Comparison of ENCODE assay signal across 10 cellular contexts in the genomic region with DNA sequence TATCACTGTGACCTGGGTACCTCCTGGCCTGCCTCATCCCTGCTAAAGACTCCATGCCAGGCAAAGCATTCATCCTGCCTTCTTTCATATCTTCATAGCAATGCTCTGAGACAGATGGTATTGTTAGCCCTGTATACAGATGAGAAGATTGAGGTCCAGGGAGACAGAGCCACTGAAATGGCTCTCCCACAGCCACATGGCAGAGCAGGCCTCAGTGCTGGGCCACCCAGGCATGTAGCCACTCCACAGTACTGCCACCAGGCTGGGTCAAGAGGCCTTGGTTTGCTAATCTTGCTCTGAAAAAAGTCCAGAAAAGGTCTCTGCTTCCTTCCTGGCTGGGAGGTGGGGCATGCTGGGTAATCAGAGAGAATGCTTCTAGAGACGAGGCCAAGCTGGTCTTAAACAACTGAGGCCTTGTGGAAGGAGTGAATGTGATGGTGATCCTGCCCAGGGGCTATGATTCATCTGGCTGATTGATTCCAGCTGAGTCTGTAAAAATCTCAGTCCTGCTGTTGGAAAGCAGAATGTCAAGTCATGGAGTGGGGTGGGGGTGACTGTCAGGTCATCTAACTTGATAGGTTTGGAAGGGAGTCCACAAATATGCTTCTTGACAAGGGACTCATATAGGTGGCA. TPM values are rescaled to one million over a fixed set of nuclear protein-coding genes. Genes with fewer than 3 reads are reported as not detected.
DNase-seq lines count a peak whose midpoint lies in the region; ATAC-seq and TF ChIP-seq lines count a peak whose summit lies in the region.
"Had no signal": no experiment of that assay in that cellular context is flagged by ENCODE, and none has a peak within 500 bp of the region (broad histone marks: within the 10 kb centered on the region; RNA-seq: fewer than 3 reads in every experiment).

No MANE protein-coding gene starts in this region.

- no peak for ATAC-seq in stimulated activated effector memory CD8-positive, alpha-beta T cell treated with anti-CD3 and anti-CD28 coated beads, Interleukin-12 subunit alpha, Interleukin-12 subunit beta, amount 100 ng/mL, for 72 hours
- no peak for ATAC-seq in mucosa of descending colon

- H3K27ac ChIP-seq in MM.1S (ENCODE audit: low read length), result no peak overlapping the region
- H3K27ac ChIP-seq: 22Rv1 had no signal

- peak overlapping the region; percentile 71 for H3K27ac Mint-ChIP-seq in T-helper 1 cell treated with Interleukin-12 subunit alpha and Interleukin-12 subunit beta and Interleukin-4 antibody, amounts not matched to agents 30 μg/mL and 1 μg/mL, for 36 hours
- H3K27ac Mint-ChIP-seq in activated T-helper 1 cell treated with anti-CD3 and anti-CD28 coated beads, Interleukin-12 subunit alpha, Interleukin-12 subunit beta, Interleukin-2, Interleukin-4 antibody, amounts not matched to agents 30 ng/mL and 10 ng/mL and 1 ng/mL, durations not matched to agents 14 hours and 24 hours and 36 hours, result peak overlapping the region; percentile 73
- peak overlapping the region; percentile 83 for H3K27ac Mint-ChIP-seq in stimulated activated effector memory CD8-positive, alpha-beta T cell treated with anti-CD3 and anti-CD28 coated beads, Interleukin-12 subunit alpha, Interleukin-12 subunit beta, amount 100 ng/mL, for 72 hours

- H3K27me3 Mint-ChIP-seq in T-helper 1 cell treated with Interleukin-12 subunit alpha and Interleukin-12 subunit beta and Interleukin-4 antibody, amounts not matched to agents 30 μg/mL and 1 μg/mL, for 36 hours (ENCODE audit: low read depth), result no peaks in the 10 kb centered on the region
- no peaks in the 10 kb centered on the region for H3K27me3 Mint-ChIP-seq in activated T-helper 1 cell treated with anti-CD3 and anti-CD28 coated beads, Interleukin-12 subunit alpha, Interleukin-12 subunit beta, Interleukin-2, Interleukin-4 antibody, amounts not matched to agents 30 ng/mL and 10 ng/mL and 1 ng/mL, durations not matched to agents 14 hours and 24 hours and 36 hours (ENCODE audit: insufficient read depth)

- no peak overlapping the region for H3K4me2 ChIP-seq in MM.1S (ENCODE audit: low read depth, low read length)

- H4K20me1 ChIP-seq in MM.1S (ENCODE audit: insufficient read depth, low read length), result peaks cover 1% of the 10 kb centered on the region; the same call in 1 of the 2 replicates

- H3K4me1 ChIP-seq in MM.1S (ENCODE audit: low read length) (no peaks in the 10 kb centered on the region), mucosa of descending colon (ENCODE audit: low read depth) (peaks cover 5% of the 10 kb centered on the region)

- no peak overlapping the region for H3K4me3 ChIP-seq in MM.1S (ENCODE audit: low read length)
- no peak overlapping the region for H3K4me3 ChIP-seq in mucosa of descending colon

- TF ChIP-seq CTCF in MM.1S (IDR thresholded peaks at IDR 0.05; ENCODE audit: low read length), result no peak
- no peak for TF ChIP-seq CTCF in mucosa of descending colon (IDR thresholded peaks at IDR 0.05)

- H3K36me3 ChIP-seq in MM.1S (replicated peaks; ENCODE audit: insufficient read depth, low read length) (peaks cover 13% of the 10 kb centered on the region), mucosa of descending colon (ENCODE audit: low read depth) (no peaks in the 10 kb centered on the region)

- H3K79me2 ChIP-seq in MM.1S (ENCODE audit: low read length), result peaks cover 87% of the 10 kb centered on the region

- H3K9me2 ChIP-seq in MM.1S (replicated peaks; ENCODE audit: insufficient read depth, low read length), result no peaks in the 10 kb centered on the region

- no peak overlapping the region for H3K4me3 Mint-ChIP-seq in T-helper 1 cell treated with Interleukin-12 subunit alpha and Interleukin-12 subunit beta and Interleukin-4 antibody, amounts not matched to agents 30 μg/mL and 1 μg/mL, for 36 hours
- no peak overlapping the region for H3K4me3 Mint-ChIP-seq in activated T-helper 1 cell treated with anti-CD3 and anti-CD28 coated beads, Interleukin-12 subunit alpha, Interleukin-12 subunit beta, Interleukin-2, Interleukin-4 antibody, amounts not matched to agents 30 ng/mL and 10 ng/mL and 1 ng/mL, durations not matched to agents 14 hours and 24 hours and 36 hours
- no peak overlapping the region for H3K4me3 Mint-ChIP-seq in stimulated activated effector memory CD8-positive, alpha-beta T cell treated with anti-CD3 and anti-CD28 coated beads, Interleukin-12 subunit alpha, Interleukin-12 subunit beta, amount 100 ng/mL, for 72 hours

- H3K4me1 Mint-ChIP-seq in T-helper 1 cell treated with Interleukin-12 subunit alpha and Interleukin-12 subunit beta and Interleukin-4 antibody, amounts not matched to agents 30 μg/mL and 1 μg/mL, for 36 hours (ENCODE audit: low read depth), result peaks cover 34% of the 10 kb centered on the region
- peaks cover 22% of the 10 kb centered on the region for H3K4me1 Mint-ChIP-seq in activated T-helper 1 cell treated with anti-CD3 and anti-CD28 coated beads, Interleukin-12 subunit alpha, Interleukin-12 subunit beta, Interleukin-2, Interleukin-4 antibody, amounts not matched to agents 30 ng/mL and 10 ng/mL and 1 ng/mL, durations not matched to agents 14 hours and 24 hours and 36 hours (ENCODE audit: low read depth)
- H3K4me1 Mint-ChIP-seq in stimulated activated effector memory CD8-positive, alpha-beta T cell treated with anti-CD3 and anti-CD28 coated beads, Interleukin-12 subunit alpha, Interleukin-12 subunit beta, amount 100 ng/mL, for 72 hours, result peaks cover 41% of the 10 kb centered on the region

- H3K9me3 ChIP-seq in MM.1S (replicated peaks; ENCODE audit: insufficient read depth, low read length), result no peaks in the 10 kb centered on the region
- H3K9me3 ChIP-seq in mucosa of descending colon, result no peaks in the 10 kb centered on the region

- H3K36me3 Mint-ChIP-seq in T-helper 1 cell treated with Interleukin-12 subunit alpha and Interleukin-12 subunit beta and Interleukin-4 antibody, amounts not matched to agents 30 μg/mL and 1 μg/mL, for 36 hours (ENCODE audit: low read depth), result peaks cover 43% of the 10 kb centered on the region
- peaks cover 44% of the 10 kb centered on the region for H3K36me3 Mint-ChIP-seq in activated T-helper 1 cell treated with anti-CD3 and anti-CD28 coated beads, Interleukin-12 subunit alpha, Interleukin-12 subunit beta, Interleukin-2, Interleukin-4 antibody, amounts not matched to agents 30 ng/mL and 10 ng/mL and 1 ng/mL, durations not matched to agents 14 hours and 24 hours and 36 hours (ENCODE audit: low read depth)
- peaks cover 92% of the 10 kb centered on the region for H3K36me3 Mint-ChIP-seq in stimulated activated effector memory CD8-positive, alpha-beta T cell treated with anti-CD3 and anti-CD28 coated beads, Interleukin-12 subunit alpha, Interleukin-12 subunit beta, amount 100 ng/mL, for 72 hours

- intact Hi-C loops in activated T-helper 1 cell treated with anti-CD3 and anti-CD28 coated beads, Interleukin-12 subunit alpha, Interleukin-12 subunit beta, Interleukin-2, Interleukin-4 antibody, amounts not matched to agents 30 ng/mL and 10 ng/mL and 1 ng/mL, durations not matched to agents 14 hours and 24 hours and 36 hours (cut with micrococcal nuclease), result no loop called here
- intact Hi-C loops in mucosa of descending colon (cut with DNase I, micrococcal nuclease), result no loop called here

- no peaks in the 10 kb centered on the region for H3K27me3 ChIP-seq in MM.1S (replicated peaks; ENCODE audit: insufficient read depth, low read length)

- H2AFZ ChIP-seq in MM.1S (ENCODE audit: low read length), result no peak overlapping the region

- H3K9ac ChIP-seq in MM.1S (ENCODE audit: low read length), result no peak overlapping the region

- DNase-seq in T-helper 1 cell, result no peak
- no peak for DNase-seq in activated T-helper 1 cell treated with anti-CD3 and anti-CD28 coated beads, Interleukin-12 subunit alpha, Interleukin-12 subunit beta, Interleukin-2, Interleukin-4 antibody, amounts not matched to agents 30 ng/mL and 10 ng/mL and 1 ng/mL, durations not matched to agents 14 hours and 24 hours and 36 hours (ENCODE audit: low spot score)
- peak; percentile 81 for DNase-seq in glomerular visceral epithelial cell (ENCODE audit: extremely low spot score)
- DNase-seq in stimulated activated effector memory CD8-positive, alpha-beta T cell treated with anti-CD3 and anti-CD28 coated beads, Interleukin-12 subunit alpha, Interleukin-12 subunit beta, amount 100 ng/mL, for 72 hours (ENCODE audit: low spot score in 2 of 2), result no peak
- DNase-seq in MM.1S, result no peak
- DNase-seq in mucosa of descending colon, result no peak
- DNase-seq in NCI-H526 treated with DMSO at 0.1 percent for 48 hours (lab: John Stamatoyannopoulos, UW), result no peak
- DNase-seq: NCI-H187 treated with DMSO at 0.1 percent for 48 hours had no signal

- peaks cover 11% of the 10 kb centered on the region; the same call in 1 of the 2 replicates for H3F3A ChIP-seq in MM.1S (ENCODE audit: insufficient read depth, low read length)

- no peaks in the 10 kb centered on the region for H3K9me3 Mint-ChIP-seq in T-helper 1 cell treated with Interleukin-12 subunit alpha and Interleukin-12 subunit beta and Interleukin-4 antibody, amounts not matched to agents 30 μg/mL and 1 μg/mL, for 36 hours
- no peaks in the 10 kb centered on the region for H3K9me3 Mint-ChIP-seq in activated T-helper 1 cell treated with anti-CD3 and anti-CD28 coated beads, Interleukin-12 subunit alpha, Interleukin-12 subunit beta, Interleukin-2, Interleukin-4 antibody, amounts not matched to agents 30 ng/mL and 10 ng/mL and 1 ng/mL, durations not matched to agents 14 hours and 24 hours and 36 hours
- H3K9me3 Mint-ChIP-seq in stimulated activated effector memory CD8-positive, alpha-beta T cell treated with anti-CD3 and anti-CD28 coated beads, Interleukin-12 subunit alpha, Interleukin-12 subunit beta, amount 100 ng/mL, for 72 hours, result no peaks in the 10 kb centered on the region

RNA-seq across cellular contexts. Expression of gene HM13, which starts 29.8 kb away (rescaled TPM):
- total RNA-seq in activated T-helper 1 cell treated with anti-CD3 and anti-CD28 coated beads, Interleukin-12 subunit alpha, Interleukin-12 subunit beta, Interleukin-2, Interleukin-4 antibody, amounts not matched to agents 30 ng/mL and 10 ng/mL and 1 ng/mL, durations not matched to agents 14 hours and 24 hours and 36 hours, result 215 and 228 TPM in 2 replicates
- 100 to 1,000 TPM in 2 of 3 donors, 10 to 100 TPM in 1; 95.6 to 137 (median 109) TPM for total RNA-seq in mucosa of descending colon
